Comparison of ENCODE assay signal across 10 cellular contexts in the genomic region with DNA sequence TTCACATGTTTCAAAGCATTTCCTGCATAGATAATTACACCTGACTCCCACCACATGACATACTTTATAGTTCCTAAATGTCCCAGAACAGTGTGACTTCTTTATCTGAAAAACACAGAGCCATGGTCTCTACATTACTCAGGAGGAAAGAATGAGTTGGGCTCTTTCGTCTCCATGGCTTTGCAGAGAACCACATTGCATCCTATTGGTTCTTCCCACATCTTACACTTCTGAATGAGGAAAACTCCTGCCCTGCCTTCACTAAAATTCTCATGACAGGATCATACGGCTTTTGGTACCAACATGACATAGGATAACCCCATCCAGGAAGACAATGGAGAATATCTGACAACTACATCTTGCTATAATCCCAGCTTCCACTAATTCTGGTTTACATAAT.
DNase-seq lines count a peak whose midpoint lies in the region; ATAC-seq and TF ChIP-seq lines count a peak whose summit lies in the region.
"Had no signal": no experiment of that assay in that cellular context is flagged by ENCODE, and none has a peak within 500 bp of the region (broad histone marks: within the 10 kb centered on the region; RNA-seq: fewer than 3 reads in every experiment).

No MANE protein-coding gene starts in this region.

- intact Hi-C loops in activated naive CD4-positive, alpha-beta T cell treated with anti-CD3 and anti-CD28 coated beads for 36 hours (cut with micrococcal nuclease), result loop anchor here (2.0 kb wide), 1 partner anchor 16 kb away; no protein-coding TSS in a partner anchor

- H3K4me3 Mint-ChIP-seq in activated naive CD4-positive, alpha-beta T cell treated with anti-CD3 and anti-CD28 coated beads for 36 hours, result peak overlapping the region; percentile 86

- H3K27me3 ChIP-seq in thoracic aorta (replicated peaks; ENCODE audit: insufficient read depth) (no peaks in the 10 kb centered on the region), BE2C (no peaks in the 10 kb centered on the region)

- H3K36me3 ChIP-seq in thoracic aorta, result no peaks in the 10 kb centered on the region
- H3K36me3 ChIP-seq in BE2C, result no peaks in the 10 kb centered on the region

- peaks cover 68% of the 10 kb centered on the region for H3K36me3 Mint-ChIP-seq in activated naive CD4-positive, alpha-beta T cell treated with anti-CD3 and anti-CD28 coated beads for 36 hours (ENCODE audit: low read depth)

- H3K4me1 ChIP-seq in thoracic aorta (ENCODE audit: control insufficient read depth in 1 of 2, low read depth in 2 of 2) (peaks cover 82 to 98% of the 10 kb centered on the region in 2 donors), BE2C (peaks cover 8% of the 10 kb centered on the region)

- peaks cover 96% of the 10 kb centered on the region for H3K4me1 Mint-ChIP-seq in activated naive CD4-positive, alpha-beta T cell treated with anti-CD3 and anti-CD28 coated beads for 36 hours (ENCODE audit: low read depth)

- H3K27ac ChIP-seq in thoracic aorta, result peak overlapping the region; percentile 74 to 84

- no peaks in the 10 kb centered on the region for H3K27me3 Mint-ChIP-seq in activated naive CD4-positive, alpha-beta T cell treated with anti-CD3 and anti-CD28 coated beads for 36 hours (ENCODE audit: low read depth)

- H3K4me3 ChIP-seq in thoracic aorta, result no peak overlapping the region
- no peak overlapping the region for H3K4me3 ChIP-seq in BE2C (ENCODE audit: low read depth, low read length)

- H3K27ac Mint-ChIP-seq in activated naive CD4-positive, alpha-beta T cell treated with anti-CD3 and anti-CD28 coated beads for 36 hours, result peak overlapping the region; percentile 100

- TF ChIP-seq CTCF in thoracic aorta (IDR thresholded peaks at IDR 0.05) (no peak), BE2C (IDR thresholded peaks at IDR 0.05; ENCODE audit: low read depth, low read length) (no peak), GM20000 (IDR thresholded peaks at IDR 0.05; ENCODE audit: extremely low read depth, missing control alignments) (no peak)

- CTCF ChIA-PET in activated naive CD4-positive, alpha-beta T cell treated with anti-CD3 and anti-CD28 coated beads for 36 hours (lab: Charles Lee), result interaction anchor here (1.3 to 8.0 kb wide), 6 partner anchors 19 to 131 kb away, joined by 3 to 69 read pairs (median 4); no protein-coding TSS in a partner anchor

- in situ Hi-C loops in SK-MEL-5 (cut with HindIII; ENCODE audit: low pct_unique_long_range_greater_than_20kb, low sequenced_read_pairs), result no loop called here

- no peak for DNase-seq in activated naive CD4-positive, alpha-beta T cell treated with anti-CD3 and anti-CD28 coated beads for 36 hours
- DNase-seq in activated naive CD4-positive, alpha-beta T cell treated with Interleukin-2 at 50 U/mL for 16 hours, result no peak
- peak; percentile 43 for DNase-seq in SK-MEL-5 (ENCODE audit: low read depth, low spot score)
- peak; percentile 39 for DNase-seq in fibroblast of gingiva (ENCODE audit: low read depth)
- DNase-seq in thoracic aorta (ENCODE audit: low spot score), result no peak
- no peak for DNase-seq in BE2C
- no peak for DNase-seq in GM20000 (ENCODE audit: low spot score)
- DNase-seq: activated effector memory CD4-positive, alpha-beta T cell treated with Interleukin-2 at 50 U/mL for 16 hours; C1 segment of cervical spinal cord had no signal

- no peaks in the 10 kb centered on the region for H3K9me3 Mint-ChIP-seq in activated naive CD4-positive, alpha-beta T cell treated with anti-CD3 and anti-CD28 coated beads for 36 hours

- ATAC-seq in thoracic aorta (ENCODE audit: insufficient number of reproducible peaks, low FRiP score, low read depth) (no peak), HG03432 (IDR thresholded peaks at IDR 0.05; ENCODE audit: unreplicated experiment) (no peak)

- H3K9me3 ChIP-seq in thoracic aorta, result no peaks in the 10 kb centered on the region
- no peaks in the 10 kb centered on the region for H3K9me3 ChIP-seq in BE2C

Comparison
In these comparisons a context has a peak if more than half of its experiments do, and no peak if none do; other contexts are left out.
1. DNase-seq: peak in SK-MEL-5 (single experiment) and fibroblast of gingiva (single experiment); none in activated naive CD4-positive, alpha-beta T cell treated with anti-CD3 and anti-CD28 coated beads for 36 hours (single experiment), activated naive CD4-positive, alpha-beta T cell treated with Interleukin-2 at 50 U/mL for 16 hours (single experiment), thoracic aorta (single experiment), BE2C (single experiment) and GM20000 (single experiment).